ENCODE assay signal across 19 cellular contexts in the genomic region with DNA sequence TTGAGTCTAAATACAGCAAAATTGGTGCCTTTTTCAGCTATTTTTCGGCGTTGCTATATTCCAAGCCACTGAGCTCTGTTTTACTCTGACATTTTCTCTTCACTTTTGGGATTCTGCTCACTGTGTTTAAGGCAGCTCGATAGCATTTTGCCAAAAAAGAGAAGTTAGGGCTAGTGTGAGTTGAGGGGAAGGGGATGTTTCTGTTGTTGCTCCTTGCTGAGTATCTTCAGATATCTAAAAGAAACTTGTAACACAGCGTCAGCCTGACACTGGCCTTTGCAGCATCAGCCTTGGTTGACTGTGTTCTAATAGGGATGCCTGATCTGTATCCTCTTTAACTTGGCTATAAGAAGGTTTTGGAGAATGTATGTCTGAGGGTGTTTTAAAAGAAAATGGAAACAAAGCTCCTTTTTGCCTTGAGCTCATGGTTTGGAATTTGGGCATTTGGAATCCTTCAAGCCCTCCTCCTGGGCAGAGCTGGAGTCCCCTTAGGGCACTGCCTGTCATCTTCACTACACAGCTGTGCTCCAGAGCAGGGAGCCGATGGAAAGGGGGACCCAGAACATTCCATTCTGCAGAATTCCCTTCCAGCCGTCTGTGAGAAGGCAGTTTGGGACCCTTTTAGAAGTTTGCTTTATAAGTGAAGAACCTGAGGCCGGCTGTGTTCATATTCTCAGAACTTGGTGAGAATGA.
DNase-seq lines count a peak whose midpoint lies in the region; ATAC-seq and TF ChIP-seq lines count a peak whose summit lies in the region.
"Had no signal": no experiment of that assay in that cellular context is flagged by ENCODE, and none has a peak within 500 bp of the region (broad histone marks: within the 10 kb centered on the region; RNA-seq: fewer than 3 reads in every experiment).

No MANE protein-coding gene starts in this region.

- H3K23ac ChIP-seq in mesendoderm (ENCODE audit: low read length) (no peak overlapping the region), neuronal stem cell (ENCODE audit: low read depth, low read length, poor library complexity) (no peak overlapping the region)

- H2BK15ac ChIP-seq in mesendoderm (replicated peaks; ENCODE audit: low read depth) (no peak overlapping the region), neuronal stem cell (ENCODE audit: low read length) (no peak overlapping the region)

- WGBS in mesendoderm (ENCODE audit: extremely low coverage, insufficient coverage, low lambda C conversion rate) = no CpG with 5 or more reads among the region's 7 CpGs
- no CpG with 5 or more reads among the region's 7 CpGs for WGBS in neuronal stem cell (ENCODE audit: extremely low coverage in 2 of 2, insufficient read length in 2 of 2, insufficient replicate concordance in 1 of 2), 2 donors
- WGBS in testis, 2 donors = 58 to 59% methylated on average over 7 of the region's 7 CpGs

- no peak overlapping the region for H3K14ac ChIP-seq in neuronal stem cell (ENCODE audit: low read length)

- H2AK5ac ChIP-seq in mesendoderm (ENCODE audit: low read length) (no peak overlapping the region), neuronal stem cell (ENCODE audit: low read depth, low read length) (no peak overlapping the region)

- H3K27me3 Mint-ChIP-seq in CD14-positive monocyte (ENCODE audit: low read depth in 3 of 3) (peaks cover 0 to 3% (median 0%) of the 10 kb centered on the region in 3 donors), WTC11 (ENCODE audit: low read depth) (no peaks in the 10 kb centered on the region)
- H3K27me3 Mint-ChIP-seq: activated CD4-positive, alpha-beta T cell treated with anti-CD3 and anti-CD28 coated beads, Interleukin-2, amount 10 ng/mL, durations not matched to agents 24 days and 14 days; activated naive CD8-positive, alpha-beta T cell treated with anti-CD3 and anti-CD28 coated beads, Interleukin-2, amount 10 ng/mL, durations not matched to agents 7 days and 5 days had no signal

- no peak overlapping the region for H3K27ac ChIP-seq in mesendoderm (ENCODE audit: low read depth, low read length)
- H3K27ac ChIP-seq in neuronal stem cell (replicated peaks; ENCODE audit: low read length) = no peak overlapping the region
- H3K27ac ChIP-seq in testis = no peak overlapping the region
- H3K27ac ChIP-seq: Peyer's patch had no signal

- peaks cover 0 to 5% of the 10 kb centered on the region in 2 donors for H3K36me3 Mint-ChIP-seq in CD14-positive monocyte
- no peaks in the 10 kb centered on the region for H3K36me3 Mint-ChIP-seq in WTC11
- H3K36me3 Mint-ChIP-seq: activated naive CD8-positive, alpha-beta T cell treated with anti-CD3 and anti-CD28 coated beads, Interleukin-2, amount 10 ng/mL, durations not matched to agents 7 days and 5 days had no signal

- H3K56ac ChIP-seq in mesendoderm (ENCODE audit: low read length) = no peak overlapping the region

- no peaks in the 10 kb centered on the region for H3K36me3 ChIP-seq in mesendoderm (ENCODE audit: control insufficient read depth, insufficient read depth, low read length)
- no peaks in the 10 kb centered on the region for H3K36me3 ChIP-seq in neuronal stem cell (replicated peaks in 1 of 2; ENCODE audit: control insufficient read depth in 2 of 2, insufficient read depth in 2 of 2, low read length in 2 of 2)
- H3K36me3 ChIP-seq in testis (ENCODE audit: low read depth, missing control alignments) = no peaks in the 10 kb centered on the region
- H3K36me3 ChIP-seq: BE2C, HAP-1, Peyer's patch had no signal

- no peak overlapping the region for H2BK12ac ChIP-seq in neuronal stem cell (ENCODE audit: low read length)

- H3K4me2 ChIP-seq in mesendoderm (ENCODE audit: low read length) (no peak overlapping the region), neuronal stem cell (ENCODE audit: insufficient read depth, low read length, poor library complexity, severe bottlenecking) (no peak overlapping the region)

- H3K18ac ChIP-seq in mesendoderm (ENCODE audit: low read length) = no peak overlapping the region
- H3K18ac ChIP-seq in neuronal stem cell (ENCODE audit: low read length) = no peak overlapping the region

- intact Hi-C loops in CD14-positive monocyte (cut with micrococcal nuclease) (no loop called here), testis (cut with DNase I; ENCODE audit: low total_unique reads) (no loop called here)

- TF ChIP-seq CTCF in CD14-positive monocyte (IDR thresholded peaks at IDR 0.05) = no peak
- no peak for TF ChIP-seq CTCF in WTC11 (IDR thresholded peaks at IDR 0.05)
- TF ChIP-seq CTCF in testis (IDR thresholded peaks at IDR 0.05) = no peak

- H2BK120ac ChIP-seq in mesendoderm (ENCODE audit: low read depth, low read length) (no peak overlapping the region), neuronal stem cell (ENCODE audit: low read depth, low read length) (no peak overlapping the region)

- POLR2A ChIA-PET in WTC11 (lab: Charles Lee) = interaction anchor here (0.5 to 1.0 kb wide), 3 partner anchors 10 to 110 kb away, joined by 3 to 4 read pairs (median 4); no protein-coding TSS in a partner anchor

- no peak overlapping the region for H2BK5ac ChIP-seq in mesendoderm (ENCODE audit: low read length)
- H2BK5ac ChIP-seq in neuronal stem cell (ENCODE audit: low read length) = no peak overlapping the region

- no peak overlapping the region for H2AFZ ChIP-seq in neuronal stem cell (ENCODE audit: low read length)

- H3K4me1 Mint-ChIP-seq in CD14-positive monocyte (peaks cover 29% of the 10 kb centered on the region), WTC11 (peaks cover 29% of the 10 kb centered on the region)
- H3K4me1 Mint-ChIP-seq: activated CD4-positive, alpha-beta T cell treated with anti-CD3 and anti-CD28 coated beads, Interleukin-2, amount 10 ng/mL, durations not matched to agents 24 days and 14 days; activated naive CD8-positive, alpha-beta T cell treated with anti-CD3 and anti-CD28 coated beads, Interleukin-2, amount 10 ng/mL, durations not matched to agents 7 days and 5 days had no signal

- in situ Hi-C loops in KBM-7 (cut with MboI; ENCODE audit: low pct_unique_long_range_greater_than_20kb, low sequenced_read_pairs) = no loop called here

- no peaks in the 10 kb centered on the region for H3K9me3 Mint-ChIP-seq in CD14-positive monocyte
- no peaks in the 10 kb centered on the region for H3K9me3 Mint-ChIP-seq in WTC11
- H3K9me3 Mint-ChIP-seq: activated CD4-positive, alpha-beta T cell treated with anti-CD3 and anti-CD28 coated beads, Interleukin-2, amount 10 ng/mL, durations not matched to agents 24 days and 14 days; activated naive CD8-positive, alpha-beta T cell treated with anti-CD3 and anti-CD28 coated beads, Interleukin-2, amount 10 ng/mL, durations not matched to agents 7 days and 5 days; activated T-cell treated with anti-CD3 and anti-CD28 coated beads, Interleukin-2, amount 50 U/mL, for 4 hours; T-helper 2 cell treated with Interferon-gamma antibody and Interleukin-4, amounts not matched to agents 5 μg/mL and 100 μg/mL, for 36 hours had no signal

- H3K79me2 ChIP-seq in mesendoderm (ENCODE audit: control insufficient read depth, insufficient read depth, low read length) = no peaks in the 10 kb centered on the region

- H4K91ac ChIP-seq in neuronal stem cell (ENCODE audit: low read depth, low read length, poor library complexity) = no peak overlapping the region

- H3K4ac ChIP-seq in mesendoderm (ENCODE audit: low read depth, low read length) = no peak overlapping the region
- H3K4ac ChIP-seq in neuronal stem cell (ENCODE audit: low read length) = no peak overlapping the region

- TF ChIP-seq POLR2A in testis (IDR thresholded peaks at IDR 0.05) = no peak

- H3K4me1 ChIP-seq in mesendoderm (ENCODE audit: control insufficient read depth, low read depth, low read length) (peaks cover 6% of the 10 kb centered on the region), neuronal stem cell (ENCODE audit: control insufficient read depth in 2 of 2, insufficient read depth in 1 of 2, low read depth in 1 of 2, low read length in 2 of 2) (peaks cover 3 to 7% of the 10 kb centered on the region in 2 donors), testis (peaks cover 8% of the 10 kb centered on the region)
- H3K4me1 ChIP-seq: BE2C, HAP-1 had no signal

- peak overlapping the region; percentile 20 for H3K9ac ChIP-seq in mesendoderm (ENCODE audit: low read length)
- H3K9ac ChIP-seq in neuronal stem cell (ENCODE audit: low read depth, low read length, poor library complexity) = no peak overlapping the region

- H3K4me3 ChIP-seq in mesendoderm (ENCODE audit: low read length) (no peak overlapping the region), neuronal stem cell (ENCODE audit: low read length in 2 of 2) (no peak overlapping the region), testis (no peak overlapping the region)
- H3K4me3 ChIP-seq: HAP-1, mucosa of descending colon, Peyer's patch had no signal

- CTCF ChIA-PET in WTC11 (lab: Charles Lee) = interaction anchor here (0.6 to 2.4 kb wide), 14 partner anchors 10 to 580 kb away, joined by 3 to 22 read pairs (median 3); a partner anchor contains a TSS

- no peak overlapping the region for H4K5ac ChIP-seq in mesendoderm (ENCODE audit: low read length)

- H3K79me1 ChIP-seq in mesendoderm (ENCODE audit: low read length) (peaks cover 4% of the 10 kb centered on the region), neuronal stem cell (ENCODE audit: low read depth, low read length) (no peaks in the 10 kb centered on the region)

- H3K27me3 ChIP-seq in mesendoderm (ENCODE audit: insufficient read depth, low read length, poor library complexity) = no peaks in the 10 kb centered on the region
- H3K27me3 ChIP-seq in neuronal stem cell (ENCODE audit: control insufficient read depth in 3 of 3, insufficient read depth in 3 of 3, low read depth in 1 of 3, low read length in 3 of 3) = no peaks in the 10 kb centered on the region
- H3K27me3 ChIP-seq in testis = no peaks in the 10 kb centered on the region
- H3K27me3 ChIP-seq: BE2C, Peyer's patch had no signal

- no peak for DNase-seq in CD14-positive monocyte (ENCODE audit: low spot score)
- DNase-seq in KBM-7 = peak; percentile 50
- no peak for DNase-seq in WTC11 (ENCODE audit: low spot score)
- peak; percentile 48 for DNase-seq in mesendoderm
- DNase-seq in neuronal stem cell (ENCODE audit: low spot score) = no peak
- DNase-seq in testis = no peak
- DNase-seq in HuH-7 (ENCODE audit: low spot score) = no peak
- DNase-seq: activated CD4-positive, alpha-beta T cell treated with anti-CD3 and anti-CD28 coated beads, Interleukin-2, amount 10 ng/mL, durations not matched to agents 24 days and 14 days; activated naive CD8-positive, alpha-beta T cell treated with anti-CD3 and anti-CD28 coated beads, Interleukin-2, amount 10 ng/mL, durations not matched to agents 7 days and 5 days; activated T-cell treated with anti-CD3 and anti-CD28 coated beads, Interleukin-2, amount 50 U/mL, for 4 hours; BE2C; DMS53; mucosa of descending colon; NCI-H446 treated with DMSO at 0.1 percent for 48 hours; Peyer's patch; stimulated activated naive CD8-positive, alpha-beta T cell treated with anti-CD3 and anti-CD28 coated beads, Interleukin-15, Interleukin-2, amounts not matched to agents 100 U/mL and 50 U/mL, for 24 hours had no signal

- H3K27ac Mint-ChIP-seq in CD14-positive monocyte = peak overlapping the region in 6 of 7 donors; percentile 4 to 37 (median 24)
- H3K27ac Mint-ChIP-seq in WTC11 = peak overlapping the region; percentile 20
- H3K27ac Mint-ChIP-seq: activated CD4-positive, alpha-beta T cell treated with anti-CD3 and anti-CD28 coated beads, Interleukin-2, amount 10 ng/mL, durations not matched to agents 24 days and 14 days; activated naive CD8-positive, alpha-beta T cell treated with anti-CD3 and anti-CD28 coated beads, Interleukin-2, amount 10 ng/mL, durations not matched to agents 7 days and 5 days; T-helper 2 cell treated with Interferon-gamma antibody and Interleukin-4, amounts not matched to agents 5 μg/mL and 100 μg/mL, for 36 hours had no signal

- H3K9me3 ChIP-seq in neuronal stem cell (replicated peaks in 1 of 2; ENCODE audit: control insufficient read depth in 2 of 2, insufficient read depth in 1 of 2, low read depth in 1 of 2, low read length in 2 of 2) (no peaks in the 10 kb centered on the region), testis (no peaks in the 10 kb centered on the region)
- H3K9me3 ChIP-seq: BE2C, HAP-1, mucosa of descending colon, Peyer's patch had no signal

- H4K8ac ChIP-seq in mesendoderm (ENCODE audit: low read depth, low read length) (no peak overlapping the region), neuronal stem cell (ENCODE audit: low read depth, low read length) (no peak overlapping the region)

- peak overlapping the region in 1 of 2 donors; percentile 60 for H3K4me3 Mint-ChIP-seq in CD14-positive monocyte
- no peak overlapping the region for H3K4me3 Mint-ChIP-seq in WTC11
- H3K4me3 Mint-ChIP-seq: activated CD4-positive, alpha-beta T cell treated with anti-CD3 and anti-CD28 coated beads, Interleukin-2, amount 10 ng/mL, durations not matched to agents 24 days and 14 days; activated naive CD8-positive, alpha-beta T cell treated with anti-CD3 and anti-CD28 coated beads, Interleukin-2, amount 10 ng/mL, durations not matched to agents 7 days and 5 days; activated T-cell treated with anti-CD3 and anti-CD28 coated beads, Interleukin-2, amount 50 U/mL, for 4 hours; T-helper 2 cell treated with Interferon-gamma antibody and Interleukin-4, amounts not matched to agents 5 μg/mL and 100 μg/mL, for 36 hours had no signal

- ATAC-seq in WTC11 (peak; percentile 52), HG03432 (IDR thresholded peaks at IDR 0.05; ENCODE audit: unreplicated experiment) (no peak)
- ATAC-seq: activated T-cell treated with anti-CD3 and anti-CD28 coated beads, Interleukin-2, amount 50 U/mL, for 4 hours; mucosa of descending colon; stimulated activated naive CD8-positive, alpha-beta T cell treated with anti-CD3 and anti-CD28 coated beads, Interleukin-15, Interleukin-2, amounts not matched to agents 100 U/mL and 50 U/mL, for 24 hours had no signal

Comparison
In these comparisons a context has a peak if more than half of its experiments do, and no peak if none do; other contexts are left out.
1. DNase-seq: peak in KBM-7 (single experiment) and mesendoderm (single experiment); none in CD14-positive monocyte (single experiment), WTC11 (single experiment), neuronal stem cell (single experiment), testis (single experiment) and HuH-7 (single experiment).